ENCODE assay signal across 8 cellular contexts in genomic region chr14:45083622-45083978, GRCh38. TPM values are rescaled to one million over a fixed set of nuclear protein-coding genes. Genes with fewer than 3 reads are reported as not detected.
DNase-seq lines count a peak whose midpoint lies in the region; ATAC-seq and TF ChIP-seq lines count a peak whose summit lies in the region.

No MANE protein-coding gene starts in this region.

- H3K4me2 ChIP-seq in SU-DHL-6 (ENCODE audit: low read depth, low read length, poor library complexity, severe bottlenecking): peak overlapping the region; percentile 68

- no peaks in the 10 kb centered on the region for H3K27me3 ChIP-seq in SU-DHL-6 (ENCODE audit: low read length)

- H3K4me3 Mint-ChIP-seq in glutamatergic neuron (ENCODE audit: unreplicated experiment): peak overlapping the region; percentile 84
- H3K4me3 Mint-ChIP-seq in stimulated activated naive B cell treated with anti-CD40 and anti-IgM and Interleukin-4, amounts not matched to agents 10 μg/mL and 1 μg/mL and 100 μg/mL, for 72 hours: peak overlapping the region; percentile 96 to 98

- H3K36me3 ChIP-seq in SU-DHL-6 (ENCODE audit: low read length): no peaks in the 10 kb centered on the region

- H3K9ac ChIP-seq in SU-DHL-6 (ENCODE audit: low read length): peak overlapping the region; percentile 86

- H3K9me3 ChIP-seq in SU-DHL-6 (ENCODE audit: insufficient read depth, low read length): no peaks in the 10 kb centered on the region

- H3F3A ChIP-seq in SU-DHL-6 (ENCODE audit: insufficient read depth): no peaks in the 10 kb centered on the region

- peak; percentile 73 for DNase-seq in DMS79 treated with DMSO at 0.1 percent for 48 hours (lab: John Stamatoyannopoulos, UW)
- DNase-seq in DMS79 (lab: John Stamatoyannopoulos, UW): no peak
- DNase-seq in glutamatergic neuron: no peak
- DNase-seq in stimulated activated naive B cell treated with anti-CD40 and anti-IgM and Interleukin-4, amounts not matched to agents 10 μg/mL and 1 μg/mL and 100 μg/mL, for 72 hours: no peak
- DNase-seq in HPDE6-E6E7 (ENCODE audit: extremely low spot score): no peak

- H3K9me3 Mint-ChIP-seq in glutamatergic neuron (ENCODE audit: unreplicated experiment): peaks cover 3% of the 10 kb centered on the region
- H3K9me3 Mint-ChIP-seq in stimulated activated naive B cell treated with anti-CD40 and anti-IgM and Interleukin-4, amounts not matched to agents 10 μg/mL and 1 μg/mL and 100 μg/mL, for 72 hours: no peaks in the 10 kb centered on the region

- peak overlapping the region; percentile 12 for H3K27ac Mint-ChIP-seq in glutamatergic neuron (ENCODE audit: unreplicated experiment)
- H3K27ac Mint-ChIP-seq in stimulated activated naive B cell treated with anti-CD40 and anti-IgM and Interleukin-4, amounts not matched to agents 10 μg/mL and 1 μg/mL and 100 μg/mL, for 72 hours: peak overlapping the region; percentile 70

- no peak for TF ChIP-seq CTCF in SU-DHL-6 (IDR thresholded peaks at IDR 0.05; ENCODE audit: insufficient read depth, low read length, poor library complexity, severe bottlenecking)
- TF ChIP-seq CTCF in glutamatergic neuron (IDR thresholded peaks at IDR 0.05; ENCODE audit: partially characterized antibody, unreplicated experiment): no peak

- peak overlapping the region; percentile 55 for H3K4me3 ChIP-seq in SU-DHL-6 (ENCODE audit: insufficient read depth, low read length, poor library complexity, severe bottlenecking)

- H3K79me2 ChIP-seq in SU-DHL-6 (ENCODE audit: insufficient read depth, low read length): peaks cover 46% of the 10 kb centered on the region

- H3K27me3 Mint-ChIP-seq in glutamatergic neuron (ENCODE audit: unreplicated experiment): peaks cover 4% of the 10 kb centered on the region
- H3K27me3 Mint-ChIP-seq in stimulated activated naive B cell treated with anti-CD40 and anti-IgM and Interleukin-4, amounts not matched to agents 10 μg/mL and 1 μg/mL and 100 μg/mL, for 72 hours: no peaks in the 10 kb centered on the region

- H3K27ac ChIP-seq in SU-DHL-6 (ENCODE audit: low read depth, low read length): no peak overlapping the region

- peak overlapping the region; percentile 91 for H2AFZ ChIP-seq in SU-DHL-6 (ENCODE audit: low read depth, low read length, severe bottlenecking)

- H3K9me2 ChIP-seq in SU-DHL-6 (replicated peaks; ENCODE audit: insufficient read depth, low read length): no peaks in the 10 kb centered on the region

- ATAC-seq in stimulated activated naive B cell treated with anti-CD40 and anti-IgM and Interleukin-4, amounts not matched to agents 10 μg/mL and 1 μg/mL and 100 μg/mL, for 72 hours (replicated peaks): peak in 1 of 2 donors; percentile 6
- ATAC-seq in GM21619 (IDR thresholded peaks at IDR 0.05; ENCODE audit: unreplicated experiment) (no peak), HG02588 (IDR thresholded peaks at IDR 0.05; ENCODE audit: unreplicated experiment) (no peak)

- H3K36me3 Mint-ChIP-seq in glutamatergic neuron (ENCODE audit: unreplicated experiment): no peaks in the 10 kb centered on the region
- peaks cover 11 to 19% of the 10 kb centered on the region in 2 donors for H3K36me3 Mint-ChIP-seq in stimulated activated naive B cell treated with anti-CD40 and anti-IgM and Interleukin-4, amounts not matched to agents 10 μg/mL and 1 μg/mL and 100 μg/mL, for 72 hours

- H3K4me1 Mint-ChIP-seq in glutamatergic neuron (ENCODE audit: low read depth, unreplicated experiment): peaks cover 8% of the 10 kb centered on the region
- H3K4me1 Mint-ChIP-seq in stimulated activated naive B cell treated with anti-CD40 and anti-IgM and Interleukin-4, amounts not matched to agents 10 μg/mL and 1 μg/mL and 100 μg/mL, for 72 hours: peaks cover 23 to 41% of the 10 kb centered on the region in 2 donors

- no peaks in the 10 kb centered on the region; the same call in 1 of the 2 replicates for H4K20me1 ChIP-seq in SU-DHL-6 (ENCODE audit: low read depth, low read length)

RNA-seq across cellular contexts. Expression of gene PRPF39, which starts 0.3 kb away (rescaled TPM):
- 46.7 TPM for total RNA-seq in glutamatergic neuron (ENCODE audit: unreplicated experiment)

RNA-seq across cellular contexts. Expression of gene FKBP3, which starts 50.7 kb away (rescaled TPM):
- 95.1 TPM for total RNA-seq in glutamatergic neuron (ENCODE audit: unreplicated experiment)

RNA-seq across cellular contexts. Expression of gene FANCM, which starts 52.1 kb away (rescaled TPM):
- total RNA-seq in glutamatergic neuron (ENCODE audit: unreplicated experiment): 9.6 TPM
